Comparison of ENCODE assay signal across 10 cellular contexts in the genomic region with DNA sequence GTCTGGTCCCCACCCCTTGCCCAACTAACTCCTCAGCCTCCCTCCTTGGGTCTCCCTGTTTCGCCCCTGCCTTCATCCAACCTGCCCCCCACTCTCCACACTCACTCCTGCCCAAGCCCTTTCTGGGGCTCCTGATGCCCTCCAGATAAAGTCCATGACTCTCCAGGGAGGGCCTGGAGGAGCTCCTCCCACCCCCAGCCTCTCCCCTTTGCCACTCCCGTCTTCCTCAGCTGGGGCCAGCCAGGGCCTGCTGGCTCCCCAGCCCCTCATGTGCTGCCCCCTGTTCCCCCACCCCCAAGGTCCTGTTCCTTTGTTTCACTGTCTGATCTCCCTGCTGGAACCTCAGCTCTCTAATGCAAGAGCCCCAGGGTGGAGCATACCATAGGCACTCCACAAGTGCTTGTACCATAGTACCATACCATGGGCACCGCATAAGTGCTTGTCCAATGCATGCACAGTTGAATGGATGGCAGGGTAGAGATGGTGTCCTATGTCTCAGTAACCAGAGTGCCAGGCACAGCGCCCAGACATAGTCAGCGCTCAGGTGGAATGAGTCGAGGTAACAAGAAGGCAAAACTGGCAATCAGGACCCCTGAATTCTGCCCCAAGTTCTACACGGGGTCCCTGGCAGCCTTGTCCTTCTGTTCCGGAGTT. TPM values are rescaled to one million over a fixed set of nuclear protein-coding genes. Genes with fewer than 3 reads are reported as not detected.
DNase-seq lines count a peak whose midpoint lies in the region; ATAC-seq and TF ChIP-seq lines count a peak whose summit lies in the region.
"Had no signal": no experiment of that assay in that cellular context is flagged by ENCODE, and none has a peak within 500 bp of the region (broad histone marks: within the 10 kb centered on the region; RNA-seq: fewer than 3 reads in every experiment).

No MANE protein-coding gene starts in this region.

- DNase-seq in AG10803 (ENCODE audit: low read depth) (no peak), MG63 (no peak), epithelial cell of prostate (ENCODE audit: low read depth, low spot score) (no peak), nephron progenitor cell (no peak), iPS-NIHi11 (ENCODE audit: low spot score) (no peak), NCI-H2196 (lab: John Stamatoyannopoulos, UW; ENCODE audit: unreplicated experiment) (no peak)
- no peak for DNase-seq in activated effector memory CD4-positive, alpha-beta T cell treated with Interleukin-2 at 50 U/mL for 16 hours
- DNase-seq: hippocampal formation, NCI-H345 had no signal

- H3K27ac Mint-ChIP-seq in nephron progenitor cell: no peak overlapping the region

- H3K36me3 ChIP-seq in MG63: no peaks in the 10 kb centered on the region

- peak overlapping the region; percentile 78 for H3K4me3 Mint-ChIP-seq in nephron progenitor cell

- H3K4me3 ChIP-seq in AG10803 (ENCODE audit: low read length): peak overlapping the region; percentile 86
- peak overlapping the region; percentile 76; the same call in 1 of the 2 replicates for H3K4me3 ChIP-seq in MG63

- peaks cover 5% of the 10 kb centered on the region for H3K27me3 Mint-ChIP-seq in nephron progenitor cell (ENCODE audit: low read depth, poor library complexity)

- peak overlapping the region; percentile 94 for H3K27ac ChIP-seq in epithelial cell of prostate

- H3K36me3 Mint-ChIP-seq in nephron progenitor cell (ENCODE audit: low read depth): no peaks in the 10 kb centered on the region

- H3K4me1 Mint-ChIP-seq in nephron progenitor cell: peaks cover 44% of the 10 kb centered on the region

- H3K9me3 Mint-ChIP-seq in nephron progenitor cell: peaks cover 8% of the 10 kb centered on the region

- no peak for ATAC-seq in GM21381 (IDR thresholded peaks at IDR 0.05; ENCODE audit: unreplicated experiment)

- TF ChIP-seq CTCF in AG10803 (conservative IDR thresholded peaks at IDR 0.05; ENCODE audit: low read length) (no peak), nephron progenitor cell (IDR thresholded peaks at IDR 0.05) (no peak)

- H3K9me3 ChIP-seq in MG63: no peaks in the 10 kb centered on the region

- H3K27me3 ChIP-seq in MG63: no peaks in the 10 kb centered on the region

RNA-seq across cellular contexts. Expression of a gene that starts 1.5 kb away (rescaled TPM):
- 9.4 and 13.3 TPM in 2 replicates for total RNA-seq in MG63 (2014; rRNA removed; shearing (Covaris generic); ENCODE audit: low replicate concordance)

RNA-seq across cellular contexts. Expression of a gene that starts 4.7 kb away (rescaled TPM):
- 2.7 and 5.0 TPM in 2 replicates for total RNA-seq in MG63 (2014; rRNA removed; shearing (Covaris generic); ENCODE audit: low replicate concordance)

RNA-seq across cellular contexts. Expression of a gene that starts 17.5 kb away (rescaled TPM):
- total RNA-seq in MG63 (2014; rRNA removed; shearing (Covaris generic); ENCODE audit: low replicate concordance): 20.3 and 20.8 TPM in 2 replicates

RNA-seq across cellular contexts. Expression of a gene that starts 30.9 kb away (rescaled TPM):
- 20.6 and 34.3 TPM in 2 replicates for total RNA-seq in MG63 (2014; rRNA removed; shearing (Covaris generic); ENCODE audit: low replicate concordance)
